14 cellular contexts compared by ENCODE assay signal in the genomic region with DNA sequence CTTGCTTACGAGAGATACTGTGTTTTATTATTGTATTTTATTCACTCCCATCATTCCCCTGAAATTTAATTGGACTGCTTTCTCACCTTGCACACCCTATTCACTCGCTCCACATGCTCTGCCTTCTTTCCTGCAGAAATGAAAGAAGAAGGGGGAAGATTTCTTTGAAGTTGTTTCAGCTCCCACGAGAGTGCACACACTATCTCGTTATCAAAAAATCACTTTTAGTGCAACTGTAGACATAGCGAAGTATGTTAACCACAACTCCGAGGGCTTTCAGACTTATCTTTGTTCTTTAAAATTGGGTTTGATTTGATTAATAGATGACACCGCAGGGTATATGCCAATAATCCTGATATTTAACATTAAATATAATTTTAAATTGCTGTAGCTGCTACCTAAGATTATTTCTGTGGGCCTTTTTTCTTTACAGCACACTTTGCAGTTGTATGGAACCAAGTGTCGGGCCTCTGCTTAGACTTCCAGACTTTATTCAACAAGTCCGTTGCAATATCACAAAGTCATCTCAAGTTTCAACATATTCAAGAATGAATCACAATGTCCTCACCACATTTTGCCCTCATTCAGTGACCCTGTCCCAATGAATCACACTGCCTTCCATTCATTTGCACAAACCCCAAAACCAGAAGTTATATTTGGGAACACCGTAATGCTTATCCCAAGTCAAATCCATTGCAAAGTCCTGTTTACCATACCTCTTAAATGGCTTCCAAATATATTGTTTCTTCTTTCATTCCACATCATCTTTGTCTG.
DNase-seq lines count a peak whose midpoint lies in the region; ATAC-seq and TF ChIP-seq lines count a peak whose summit lies in the region.
"Had no signal": no experiment of that assay in that cellular context is flagged by ENCODE, and none has a peak within 500 bp of the region (broad histone marks: within the 10 kb centered on the region; RNA-seq: fewer than 3 reads in every experiment).

No MANE protein-coding gene starts in this region.

- H3K36me3 ChIP-seq in smooth muscle cell (ENCODE audit: low read depth): no peaks in the 10 kb centered on the region

- peaks cover 17% of the 10 kb centered on the region for H3K4me1 ChIP-seq in smooth muscle cell (ENCODE audit: low read depth)

- H2AFZ ChIP-seq in smooth muscle cell (ENCODE audit: low read depth): no peak overlapping the region

- TF ChIP-seq CTCF in RWPE1 (conservative IDR thresholded peaks at IDR 0.05; ENCODE audit: low read depth) (no peak), smooth muscle cell (IDR thresholded peaks at IDR 0.05; ENCODE audit: borderline replicate concordance, insufficient read depth, poor library complexity, severe bottlenecking) (no peak)

- H3K79me2 ChIP-seq in smooth muscle cell (ENCODE audit: low read depth): no peaks in the 10 kb centered on the region

- no peaks in the 10 kb centered on the region for H3K9me3 ChIP-seq in smooth muscle cell (replicated peaks; ENCODE audit: low read depth)

- no peak overlapping the region for H3K9ac ChIP-seq in smooth muscle cell (ENCODE audit: low read depth)

- H4K20me1 ChIP-seq in smooth muscle cell (ENCODE audit: low read depth): no peaks in the 10 kb centered on the region

- CTCF ChIA-PET in RWPE1 (lab: Yijun Ruan, JAX): interaction anchor here (0.7 kb wide), 1 partner anchor 1809 kb away, joined by 3 read pairs; no protein-coding TSS in a partner anchor

- H3K4me2 ChIP-seq in smooth muscle cell: peak overlapping the region; percentile 77

- peak; percentile 96 for DNase-seq in HCEC 1CT
- peak; percentile 86 for DNase-seq in RWPE1 (ENCODE audit: low spot score)
- DNase-seq in fibroblast of gingiva (ENCODE audit: low read depth): peak; percentile 91
- DNase-seq in smooth muscle cell (lab: John Stamatoyannopoulos, UW; ENCODE audit: unreplicated experiment): no peak
- DNase-seq in NCI-H1417 treated with DMSO at 0.1 percent for 48 hours (lab: John Stamatoyannopoulos, UW): no peak
- no peak for DNase-seq in OCI-M1 (lab: John Stamatoyannopoulos, UW)
- no peak for DNase-seq in retina
- DNase-seq: H7; naive B cell; NCI-H1417; NK-92 treated with Interleukin-12 subunit alpha and Interleukin-12 subunit beta, amount 100 ng/mL, for 24 hours; stimulated activated naive CD8-positive, alpha-beta T cell treated with anti-CD3 and anti-CD28 coated beads, Interleukin-15, Interleukin-2, amounts not matched to agents 100 U/mL and 50 U/mL, for 24 hours had no signal

- no peak for ATAC-seq in HG02571 (IDR thresholded peaks at IDR 0.05; ENCODE audit: unreplicated experiment)
- ATAC-seq: stimulated activated naive CD8-positive, alpha-beta T cell treated with anti-CD3 and anti-CD28 coated beads, Interleukin-15, Interleukin-2, amounts not matched to agents 100 U/mL and 50 U/mL, for 24 hours had no signal

- POLR2A ChIA-PET in RWPE1 (lab: Yijun Ruan, JAX; ENCODE audit: low non-redundant PET): no interaction called here

- no peak overlapping the region for H3K27ac ChIP-seq in RWPE1
- H3K27ac ChIP-seq in smooth muscle cell (ENCODE audit: low read depth): peak overlapping the region; percentile 77
- H3K27ac ChIP-seq: coronary artery had no signal

- 55% methylated on average over 10 of the region's 10 CpGs for WGBS in smooth muscle cell (ENCODE audit: low lambda C conversion rate)

- no peaks in the 10 kb centered on the region for H3K27me3 ChIP-seq in smooth muscle cell (ENCODE audit: low read depth)

- H3F3A ChIP-seq in smooth muscle cell (ENCODE audit: low read depth): no peaks in the 10 kb centered on the region

- H3K4me3 ChIP-seq in smooth muscle cell: no peak overlapping the region
- H3K4me3 ChIP-seq: coronary artery had no signal

Comparison
In these comparisons a context has a peak if more than half of its experiments do, and no peak if none do; other contexts are left out.
1. DNase-seq: peak in HCEC 1CT (single experiment), RWPE1 (single experiment) and fibroblast of gingiva (single experiment); none in smooth muscle cell (single experiment), NCI-H1417 treated with DMSO at 0.1 percent for 48 hours (single experiment), OCI-M1 (single experiment) and retina (single experiment).